8 cellular contexts compared by ENCODE assay signal in genomic region chr22:29799217-29799680, GRCh38. TPM values are rescaled to one million over a fixed set of nuclear protein-coding genes. Genes with fewer than 3 reads are reported as not detected.
DNase-seq lines count a peak whose midpoint lies in the region; ATAC-seq and TF ChIP-seq lines count a peak whose summit lies in the region.

No MANE protein-coding gene starts in this region.

- H3K9me3 ChIP-seq in esophagus squamous epithelium = no peaks in the 10 kb centered on the region
- no peaks in the 10 kb centered on the region for H3K9me3 ChIP-seq in CD4-positive, alpha-beta T cell (ENCODE audit: control insufficient read depth, low read length)

- no peak overlapping the region for H3K27ac Mint-ChIP-seq in CD4-positive, alpha-beta T cell

- H3K4me3 Mint-ChIP-seq in CD4-positive, alpha-beta T cell = no peak overlapping the region

- peak in 3 of 6 experiments; percentile 11 to 43 (median 11) for TF ChIP-seq CTCF in esophagus squamous epithelium (IDR thresholded peaks at IDR 0.05)
- TF ChIP-seq CTCF in CD4-positive, alpha-beta T cell (IDR thresholded peaks at IDR 0.05) = no peak

- WGBS in esophagus squamous epithelium, 2 donors = 31 to 39% methylated on average over 3 to 8 of the region's 8 CpGs

- peak overlapping the region in 1 of 4 donors; percentile 30 for H3K4me3 ChIP-seq in esophagus squamous epithelium

- no peak for TF ChIP-seq POLR2A in esophagus squamous epithelium (IDR thresholded peaks at IDR 0.05)

- no peak for ATAC-seq in HG03196 (IDR thresholded peaks at IDR 0.05; ENCODE audit: unreplicated experiment)
- no peak for ATAC-seq in CD4-positive, alpha-beta T cell (ENCODE audit: poor library complexity)

- DNase-seq in GF-D8 (lab: John Stamatoyannopoulos, UW) (peak; percentile 90), RKO (ENCODE audit: low spot score) (peak; percentile 35), esophagus squamous epithelium (lab: John Stamatoyannopoulos, UW) (peak; percentile 17), non-pigmented ciliary epithelial cell (ENCODE audit: low read depth) (peak; percentile 72), NCI-H345 (lab: John Stamatoyannopoulos, UW) (no peak), NCI-H146 (lab: John Stamatoyannopoulos, UW) (no peak)
- DNase-seq in CD4-positive, alpha-beta T cell = no peak

- peaks cover 24 to 53% (median 36%) of the 10 kb centered on the region in 3 donors for H3K4me1 ChIP-seq in esophagus squamous epithelium

- H3K36me3 ChIP-seq in esophagus squamous epithelium = peaks cover 18 to 92% (median 21%) of the 10 kb centered on the region in 3 donors

- no peaks in the 10 kb centered on the region for H3K27me3 Mint-ChIP-seq in CD4-positive, alpha-beta T cell

- CTCF ChIA-PET in CD4-positive, alpha-beta T cell (lab: Charles Lee) = no interaction called here

- H3K27me3 ChIP-seq in esophagus squamous epithelium = no peaks in the 10 kb centered on the region
- H3K27me3 ChIP-seq in CD4-positive, alpha-beta T cell (ENCODE audit: control insufficient read depth, insufficient read depth, low read length) = no peaks in the 10 kb centered on the region

- H3K27ac ChIP-seq in esophagus squamous epithelium = peak overlapping the region; percentile 76 to 85 (median 82)
- no peak overlapping the region for H3K27ac ChIP-seq in CD4-positive, alpha-beta T cell (ENCODE audit: low read depth, low read length)

- H3K9me3 Mint-ChIP-seq in CD4-positive, alpha-beta T cell = no peaks in the 10 kb centered on the region

- POLR2A ChIA-PET in CD4-positive, alpha-beta T cell (lab: Charles Lee) = no interaction called here

- H3K36me3 Mint-ChIP-seq in CD4-positive, alpha-beta T cell (ENCODE audit: low read depth) = peaks cover 93% of the 10 kb centered on the region

- intact Hi-C loops in esophagus squamous epithelium (cut with DNase I) = no loop called here
- intact Hi-C loops in CD4-positive, alpha-beta T cell (cut with DNase I, micrococcal nuclease) = no loop called here

- no peaks in the 10 kb centered on the region for H3K4me1 Mint-ChIP-seq in CD4-positive, alpha-beta T cell (ENCODE audit: low read depth)

RNA-seq across cellular contexts. Expression of gene UQCR10, which starts 32.1 kb away (rescaled TPM):
- 10 to 100 TPM; 50.7 to 94.8 (median 65.0) TPM for total RNA-seq in esophagus squamous epithelium
- total RNA-seq in CD4-positive, alpha-beta T cell = 10 to 100 TPM; 19.2 to 20.3 TPM

RNA-seq across cellular contexts. Expression of gene ZMAT5, which starts 32.4 kb away (rescaled TPM):
- 10 to 100 TPM; 10.1 to 43.8 (median 18.1) TPM for total RNA-seq in esophagus squamous epithelium
- 1 to 10 TPM; 5.6 to 6.6 TPM for total RNA-seq in CD4-positive, alpha-beta T cell

RNA-seq across cellular contexts. Expression of gene ASCC2, which starts 38.8 kb away (rescaled TPM):
- total RNA-seq in esophagus squamous epithelium = 10 to 100 TPM; 47.5 to 99.7 (median 57.8) TPM
- total RNA-seq in CD4-positive, alpha-beta T cell = 10 to 100 TPM; 67.1 to 68.3 TPM

Comparison
In these comparisons a context has a peak if more than half of its experiments do, and no peak if none do; other contexts are left out.
1. DNase-seq: peak in GF-D8 (single experiment), RKO (single experiment), esophagus squamous epithelium (single experiment) and non-pigmented ciliary epithelial cell (single experiment); none in NCI-H345 (single experiment), NCI-H146 (single experiment) and CD4-positive, alpha-beta T cell (0 of 10).